ENCODE assay signal across 25 cellular contexts in the genomic region with DNA sequence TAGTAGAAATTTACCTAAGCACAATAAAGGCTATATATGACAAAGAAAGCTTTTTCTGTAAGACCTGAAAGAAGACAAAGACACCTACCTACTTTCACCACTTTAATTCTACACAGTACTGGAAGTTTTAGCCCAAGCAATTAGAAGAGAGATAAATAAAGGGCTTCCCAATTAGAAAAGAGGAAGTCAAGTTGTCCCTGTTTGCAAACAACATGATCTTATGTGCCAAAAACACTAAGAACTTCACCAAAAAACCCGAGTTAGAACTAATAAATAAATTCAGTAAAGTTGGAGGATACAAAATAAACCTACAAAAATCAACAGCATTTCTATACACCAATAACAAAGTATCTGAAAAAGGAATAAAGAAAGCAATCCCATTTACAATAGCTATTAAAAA.
"Had no signal": no experiment of that assay in that cellular context is flagged by ENCODE, and none has a peak within 500 bp of the region (broad histone marks: within the 10 kb centered on the region; RNA-seq: fewer than 3 reads in every experiment).

No MANE protein-coding gene starts in this region.

- DNase-seq: effector CD8-positive, alpha-beta T cell; effector memory CD8-positive, alpha-beta T cell; endodermal cell; erythroblast; esophagus squamous epithelium; foreskin fibroblast; foreskin melanocyte; gastrocnemius medialis; glutamatergic neuron; head of caudate nucleus; heart right ventricle; hippocampal formation; left cardiac atrium; left lung; left ventricle myocardium superior; lower lobe of right lung; mesenchymal stem cell; mucosa of descending colon; naive B cell; naive thymus-derived CD8-positive, alpha-beta T cell had no signal

- ATAC-seq: effector memory CD8-positive, alpha-beta T cell; esophagus mucosa; gastrocnemius medialis; heart right ventricle; left cardiac atrium; left lung; left ventricle myocardium superior; lower lobe of right lung; mucosa of descending colon; naive thymus-derived CD8-positive, alpha-beta T cell had no signal

- H3K4me1 ChIP-seq: esophagus squamous epithelium, gastrocnemius medialis, heart right ventricle, left lung, lower lobe of right lung had no signal

- H3K4me3 ChIP-seq: esophagus squamous epithelium, gastrocnemius medialis, heart right ventricle, left lung, lower lobe of right lung, mucosa of descending colon had no signal

- FAIRE-seq: endometrium, islet of Langerhans, keratinocyte had no signal

- H3K27ac ChIP-seq: epithelial cell of prostate, esophagus squamous epithelium, gastrocnemius medialis, heart right ventricle, left lung, lower lobe of right lung had no signal

- H3K36me3 ChIP-seq: esophagus squamous epithelium, gastrocnemius medialis, heart right ventricle, left lung, lower lobe of right lung had no signal

- H3K27me3 ChIP-seq: gastrocnemius medialis had no signal

- H3K9me3 ChIP-seq: gastrocnemius medialis, mucosa of descending colon had no signal
